1 cellular context compared by ENCODE assay signal in genomic region chr1:111399792-111400610, GRCh38.
TF ChIP-seq lines count a peak whose summit lies in the region.

No MANE protein-coding gene starts in this region.

TF ChIP-seq in GM23338, 12 proteins besides CTCF, POLR2A, EP300 and RAD21:
- TF ChIP-seq ZNF462 (CRISPR knock-in tag; IDR thresholded peaks at IDR 0.05) = no peak
TF ChIP-seq in GM23338: peak in this region for 0.
